Comparison of ENCODE assay signal across 13 cellular contexts in the genomic region with DNA sequence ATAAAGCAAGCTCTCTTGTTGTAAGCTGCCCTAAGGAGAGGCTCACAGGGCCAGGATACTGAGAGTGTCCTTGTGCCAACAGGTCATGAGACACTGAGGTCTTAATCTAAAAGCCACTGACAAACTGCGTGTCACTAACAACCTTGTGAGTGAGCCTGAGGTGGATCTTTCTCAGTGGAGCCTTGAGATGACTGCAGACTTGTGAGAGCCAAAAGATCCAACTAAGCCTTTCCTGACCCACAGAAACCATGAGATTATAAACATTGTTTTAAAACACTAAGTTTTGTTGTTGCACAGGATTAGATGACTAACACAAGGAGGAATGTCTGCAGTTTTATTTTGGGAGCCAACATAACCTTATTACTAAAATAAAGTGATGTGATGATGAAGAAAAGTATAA.
DNase-seq lines count a peak whose midpoint lies in the region; ATAC-seq and TF ChIP-seq lines count a peak whose summit lies in the region.
"Had no signal": no experiment of that assay in that cellular context is flagged by ENCODE, and none has a peak within 500 bp of the region (broad histone marks: within the 10 kb centered on the region; RNA-seq: fewer than 3 reads in every experiment).

No MANE protein-coding gene starts in this region.

- no peak overlapping the region for H3K27ac ChIP-seq in PC-3 (ENCODE audit: low read length)

- no peaks in the 10 kb centered on the region for H3K27me3 ChIP-seq in BJ (ENCODE audit: control insufficient read depth, insufficient read depth, low read length)
- H3K27me3 ChIP-seq in PC-3 (ENCODE audit: low read length): no peaks in the 10 kb centered on the region

- CTCF ChIA-PET in BJ (lab: Yijun Ruan, JAX): no interaction called here
- CTCF ChIA-PET in PC-3 (lab: Charles Lee): no interaction called here

- BruUV-seq in PC-3 (replicated peaks; lab: Mats Ljungman, UMichigan): no TSS peak

- no peak overlapping the region for H3K9ac ChIP-seq in PC-3 (ENCODE audit: low read length)

- H3K9me3 ChIP-seq in PC-3 (ENCODE audit: low read length): no peaks in the 10 kb centered on the region

- H2AFZ ChIP-seq in PC-3 (ENCODE audit: low read length): no peak overlapping the region

- H3K36me3 ChIP-seq in BJ (ENCODE audit: control insufficient read depth, insufficient read depth, low read length) (no peaks in the 10 kb centered on the region), PC-3 (ENCODE audit: low read depth, low read length) (no peaks in the 10 kb centered on the region)

- H3F3A ChIP-seq in PC-3 (ENCODE audit: low read length, unreplicated experiment): no peaks in the 10 kb centered on the region

- H3K79me2 ChIP-seq in PC-3 (ENCODE audit: low read length): no peaks in the 10 kb centered on the region

- DNase-seq in BJ (ENCODE audit: low read depth) (peak; percentile 71), PC-3 (peak; percentile 32), choroid plexus epithelial cell (ENCODE audit: low read depth) (peak; percentile 60), non-pigmented ciliary epithelial cell (ENCODE audit: low read depth) (peak; percentile 67), AML-193 (lab: John Stamatoyannopoulos, UW) (no peak), amygdala (lab: John Stamatoyannopoulos, UW) (no peak), NCI-H2227 (lab: John Stamatoyannopoulos, UW; ENCODE audit: unreplicated experiment) (no peak)
- no peak for DNase-seq in stimulated activated CD4-positive, alpha-beta T cell treated with anti-CD3 and anti-CD28 coated beads, Interleukin-4, amount 100 ng/mL, for 24 hours
- DNase-seq: activated CD4-positive, alpha-beta T cell treated with anti-CD3 and anti-CD28 coated beads for 48 hours; GF-D8; midbrain; NCI-H2081 treated with DMSO at 0.1 percent for 48 hours had no signal

- POLR2A ChIA-PET in BJ (lab: Charles Lee) (no interaction called here), PC-3 (lab: Charles Lee; ENCODE audit: unreplicated experiment) (no interaction called here)

- no peaks in the 10 kb centered on the region for H3K4me1 ChIP-seq in PC-3 (ENCODE audit: insufficient read depth, low read length)

- ATAC-seq in PC-3: peak; percentile 24
- ATAC-seq: stimulated activated memory B cell treated with anti-CD40 and anti-IgM and Interleukin-4, amounts not matched to agents 10 μg/mL and 1 μg/mL and 100 μg/mL, for 72 hours had no signal

- no peaks in the 10 kb centered on the region for H4K20me1 ChIP-seq in PC-3 (ENCODE audit: low read length)

- intact Hi-C loops in PC-3 (cut with micrococcal nuclease): no loop called here

- no peak for TF ChIP-seq CTCF in BJ (IDR thresholded peaks at IDR 0.05; ENCODE audit: insufficient read depth, low read depth, low read length)
- TF ChIP-seq CTCF in PC-3 (conservative IDR thresholded peaks at IDR 0.05; ENCODE audit: low read depth, low read length): no peak
- no peak for TF ChIP-seq CTCF in choroid plexus epithelial cell (conservative IDR thresholded peaks at IDR 0.05; ENCODE audit: low read depth, low read length)

- no peak overlapping the region for H3K4me3 ChIP-seq in BJ (ENCODE audit: low read depth, low read length)
- no peak overlapping the region for H3K4me3 ChIP-seq in PC-3 (ENCODE audit: low read length)
- no peak overlapping the region for H3K4me3 ChIP-seq in choroid plexus epithelial cell (ENCODE audit: low read depth, low read length)

- no peak overlapping the region for H3K4me2 ChIP-seq in PC-3 (ENCODE audit: low read length)

- no peaks in the 10 kb centered on the region for H3K9me2 ChIP-seq in PC-3 (replicated peaks; ENCODE audit: low read length)

Comparison
In these comparisons a context has a peak if more than half of its experiments do, and no peak if none do; other contexts are left out.
1. DNase-seq: peak in BJ (single experiment), PC-3 (single experiment), choroid plexus epithelial cell (single experiment) and non-pigmented ciliary epithelial cell (single experiment); none in stimulated activated CD4-positive, alpha-beta T cell treated with anti-CD3 and anti-CD28 coated beads, Interleukin-4, amount 100 ng/mL, for 24 hours (single experiment), AML-193 (0 of 2), amygdala (0 of 56) and NCI-H2227 (single experiment).